ENCODE assay signal across 16 cellular contexts in the genomic region with DNA sequence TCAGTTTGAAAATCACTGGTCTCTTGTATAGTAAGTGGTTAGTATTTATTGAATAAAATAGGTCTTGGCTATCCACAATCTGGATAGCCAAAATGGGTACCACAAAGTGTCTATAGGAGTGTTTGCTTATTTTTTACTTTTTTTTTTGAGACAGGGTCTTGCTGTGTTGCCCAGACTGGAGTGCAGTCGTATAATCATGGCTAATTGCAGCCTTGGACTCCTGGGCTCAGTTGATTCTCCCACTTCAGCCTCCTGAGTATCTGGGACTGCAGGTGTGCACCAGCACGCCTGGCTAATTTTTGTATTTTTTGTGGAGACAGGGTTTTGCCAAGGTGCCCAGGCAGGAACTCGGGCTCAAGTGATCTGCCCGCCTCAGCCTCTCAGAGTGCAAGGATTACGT. TPM values are rescaled to one million over a fixed set of nuclear protein-coding genes. Genes with fewer than 3 reads are reported as not detected.
DNase-seq lines count a peak whose midpoint lies in the region; ATAC-seq, FAIRE-seq and TF ChIP-seq lines count a peak whose summit lies in the region.
"Had no signal": no experiment of that assay in that cellular context is flagged by ENCODE, and none has a peak within 500 bp of the region (broad histone marks: within the 10 kb centered on the region; RNA-seq: fewer than 3 reads in every experiment).

No MANE protein-coding gene starts in this region.

- peaks cover 88% of the 10 kb centered on the region for H3K79me2 ChIP-seq in Karpas-422 (ENCODE audit: low read length)
- H3K79me2 ChIP-seq in GM12878 (ENCODE audit: control insufficient read depth, insufficient read depth, low read length): peaks cover 88% of the 10 kb centered on the region
- H3K79me2 ChIP-seq in trophoblast cell (ENCODE audit: control insufficient read depth, insufficient read depth, low read length, poor library complexity): peaks cover 23% of the 10 kb centered on the region

- no peak overlapping the region for H2BK5ac ChIP-seq in trophoblast cell (ENCODE audit: low read depth, low read length, poor library complexity)

- no peak overlapping the region for H4K91ac ChIP-seq in trophoblast cell (ENCODE audit: low read depth, low read length)

- CTCF ChIA-PET in CD4-positive, alpha-beta T cell (lab: Charles Lee): no interaction called here
- CTCF ChIA-PET in GM12878 (lab: Yijun Ruan, JAX): interaction anchor here (1.2 kb wide), 1 partner anchor 10 kb away, joined by 3 read pairs; no protein-coding TSS in a partner anchor

- no peak overlapping the region for H2AK5ac ChIP-seq in trophoblast cell (ENCODE audit: low read length)

- no peaks in the 10 kb centered on the region for H3K27me3 ChIP-seq in CD4-positive, alpha-beta T cell (ENCODE audit: control insufficient read depth, insufficient read depth, low read length)
- H3K27me3 ChIP-seq in Karpas-422 (ENCODE audit: low read length): no peaks in the 10 kb centered on the region
- no peaks in the 10 kb centered on the region for H3K27me3 ChIP-seq in GM12878 (replicated peaks in 1 of 2; ENCODE audit: control insufficient read depth in 2 of 2, insufficient read depth in 2 of 2, low read length in 1 of 2)
- no peaks in the 10 kb centered on the region for H3K27me3 ChIP-seq in trophoblast cell (ENCODE audit: insufficient read depth, low read length)

- H4K12ac ChIP-seq in trophoblast cell (ENCODE audit: low read depth, low read length): no peak overlapping the region

- TF ChIP-seq POLR2A in GM12878 (IDR thresholded peaks at IDR 0.05; ENCODE audit: low read depth, low read length): no peak

- H3K4me1 Mint-ChIP-seq in CD4-positive, alpha-beta T cell (ENCODE audit: low read depth): peaks cover 88% of the 10 kb centered on the region

- intact Hi-C loops in CD4-positive, alpha-beta T cell (cut with DNase I, micrococcal nuclease): loop anchor here (10.0 kb wide), 5 partner anchors 47 to 1307 kb away; a partner anchor contains a TSS
- intact Hi-C loops in GM12878 (cut with micrococcal nuclease; ENCODE audit: unreplicated experiment): loop anchor here (5.0 to 10.0 kb wide), 2 partner anchors 35 to 443 kb away; no protein-coding TSS in a partner anchor

- no peaks in the 10 kb centered on the region for H3K9me2 ChIP-seq in Karpas-422 (replicated peaks; ENCODE audit: insufficient read depth, low read length)

- H3K4me2 ChIP-seq in Karpas-422 (ENCODE audit: low read depth, low read length, poor library complexity, severe bottlenecking) (no peak overlapping the region), GM12878 (ENCODE audit: control insufficient read depth, insufficient read depth) (no peak overlapping the region), trophoblast cell (ENCODE audit: low read length) (no peak overlapping the region)

- no peak for ATAC-seq in CD4-positive, alpha-beta T cell (ENCODE audit: poor library complexity)
- no peak for ATAC-seq in GM12878
- ATAC-seq in HG03520 (IDR thresholded peaks at IDR 0.05; ENCODE audit: unreplicated experiment): no peak

- H3K4me1 ChIP-seq in Karpas-422 (ENCODE audit: low read length) (peaks cover 36% of the 10 kb centered on the region), GM12878 (ENCODE audit: control insufficient read depth, insufficient read depth, low read length) (no peaks in the 10 kb centered on the region), trophoblast cell (ENCODE audit: control insufficient read depth in 1 of 2, insufficient read depth in 2 of 2, low read length in 2 of 2) (peaks cover 2 to 4% of the 10 kb centered on the region in 2 experiments)

- H3K14ac ChIP-seq in trophoblast cell (ENCODE audit: low read length): no peak overlapping the region

- H3K27me3 Mint-ChIP-seq in CD4-positive, alpha-beta T cell: no peaks in the 10 kb centered on the region
- H3K27me3 Mint-ChIP-seq: IgD-negative memory B cell had no signal

- H4K20me1 ChIP-seq in Karpas-422 (ENCODE audit: insufficient read depth, low read depth, low read length) (0 out of 2 replicates have a peak, but pooled peaks cover 14% of the 10 kb centered on the region), GM12878 (ENCODE audit: control insufficient read depth, insufficient read depth) (no peaks in the 10 kb centered on the region)

- WGBS in GM12878 (ENCODE audit: insufficient coverage, insufficient replicate concordance, low lambda C conversion rate, missing lambda C conversion rate): 89% methylated on average over 5 of the region's 5 CpGs
- no CpG with 5 or more reads among the region's 5 CpGs for WGBS in trophoblast cell (ENCODE audit: extremely low coverage, insufficient coverage, insufficient read length)

- H3K27ac ChIP-seq in CD4-positive, alpha-beta T cell (ENCODE audit: low read depth, low read length): no peak overlapping the region
- no peak overlapping the region for H3K27ac ChIP-seq in Karpas-422 (ENCODE audit: low read length)
- H3K27ac ChIP-seq in GM12878 (ENCODE audit: control insufficient read depth, insufficient read depth): no peak overlapping the region
- no peak overlapping the region for H3K27ac ChIP-seq in trophoblast cell (ENCODE audit: low read depth, low read length)
- no peak overlapping the region for H3K27ac ChIP-seq in substantia nigra (ENCODE audit: low read depth, low read length, poor library complexity, severe bottlenecking)

- no peak overlapping the region for H2BK120ac ChIP-seq in trophoblast cell (ENCODE audit: insufficient read depth, low read length, poor library complexity)

- H3K9ac ChIP-seq in Karpas-422 (ENCODE audit: low read length) (no peak overlapping the region), GM12878 (ENCODE audit: control insufficient read depth, insufficient read depth, low read length) (no peak overlapping the region), trophoblast cell (ENCODE audit: low read length) (no peak overlapping the region)

- H3K9me3 Mint-ChIP-seq in CD4-positive, alpha-beta T cell: peaks cover 6% of the 10 kb centered on the region

- no peak overlapping the region for H4K8ac ChIP-seq in trophoblast cell (ENCODE audit: low read depth, low read length)

- no TSS peak for BruUV-seq in GM12878 (replicated peaks; lab: Mats Ljungman, UMichigan)

- peaks cover 88% of the 10 kb centered on the region for H3K36me3 Mint-ChIP-seq in CD4-positive, alpha-beta T cell (ENCODE audit: low read depth)

- no peak overlapping the region for H3K27ac Mint-ChIP-seq in CD4-positive, alpha-beta T cell

- no peak overlapping the region for H2BK12ac ChIP-seq in trophoblast cell (ENCODE audit: low read length)

- SMC1A ChIA-PET in GM12878 (lab: Charles Lee; ENCODE audit: uncharacterized antibody, unreplicated experiment): no interaction called here

- in situ Hi-C loops in GM12878 (cut with MboI): no loop called here

- peaks cover 40% of the 10 kb centered on the region for H3K36me3 ChIP-seq in Karpas-422 (ENCODE audit: insufficient read depth, low read length)
- H3K36me3 ChIP-seq in GM12878 (ENCODE audit: control insufficient read depth in 2 of 2, insufficient read depth in 2 of 2, low read length in 1 of 2): peaks cover 0 to 8% of the 10 kb centered on the region in 2 experiments; a peak in 3 of 4 replicates
- H3K36me3 ChIP-seq in trophoblast cell (ENCODE audit: control insufficient read depth in 1 of 2, insufficient read depth in 2 of 2, low read length in 2 of 2): peaks cover 3% of the 10 kb centered on the region in 2 experiments

- H3K4me3 ChIP-seq in Karpas-422 (ENCODE audit: low read length) (0 out of 2 replicates have a peak overlapping the region, but pooled peaks have one; percentile 83), GM12878 (0 out of 2 replicates have a peak overlapping the region, but pooled peaks have one; percentile 14), trophoblast cell (ENCODE audit: low read depth, low read length) (no peak overlapping the region)

- RAD21 ChIA-PET in GM12878 (lab: Charles Lee; ENCODE audit: unreplicated experiment): no interaction called here

- no peak for FAIRE-seq in GM12878 (lab: Jason Lieb, UNC)
- FAIRE-seq: G401.6, GM12892 had no signal

- no peak for TF ChIP-seq EP300 in GM12878 (IDR thresholded peaks at IDR 0.05; ENCODE audit: borderline replicate concordance in 1 of 2, control insufficient read depth in 1 of 2, low read depth in 2 of 2, low read length in 2 of 2)

- H3K4ac ChIP-seq in trophoblast cell (ENCODE audit: low read depth, low read length): peak overlapping the region; percentile 95

- H3K4me3 Mint-ChIP-seq in CD4-positive, alpha-beta T cell: peak overlapping the region; percentile 99

- no peak for TF ChIP-seq CTCF in CD4-positive, alpha-beta T cell (IDR thresholded peaks at IDR 0.05)
- TF ChIP-seq CTCF in GM12878 (IDR thresholded peaks at IDR 0.05 in 2 of 3, conservative IDR thresholded peaks at IDR 0.05 in 1 of 3; ENCODE audit: control insufficient read depth in 2 of 3, extremely low read depth in 1 of 3, insufficient read depth in 1 of 3, low read depth in 3 of 3, low read length in 3 of 3): no peak

- no peak overlapping the region for H3K23ac ChIP-seq in trophoblast cell (ENCODE audit: low read length)

- DNase-seq in CD4-positive, alpha-beta T cell: no peak
- DNase-seq in Karpas-422 (no peak), GM12878 (ENCODE audit: low read depth, low spot score) (no peak), trophoblast cell (no peak), substantia nigra (lab: John Stamatoyannopoulos, UW) (no peak), HuH-7.5 (ENCODE audit: low spot score) (no peak)
- DNase-seq: Caco-2; H7; NCI-H146; NCI-H2227 treated with DMSO at 0.1 percent for 48 hours; NCI-H526 treated with DMSO at 0.1 percent for 48 hours; NK-92 treated with Interleukin-12 subunit alpha and Interleukin-12 subunit beta, amount 100 ng/mL, for 24 hours had no signal

- POLR2A ChIA-PET in CD4-positive, alpha-beta T cell (lab: Charles Lee): no interaction called here
- POLR2A ChIA-PET in GM12878 (lab: Charles Lee): interaction anchor here (0.8 kb wide), 1 partner anchor 29 kb away, joined by 3 read pairs; no protein-coding TSS in a partner anchor

- H3K79me1 ChIP-seq in trophoblast cell (ENCODE audit: low read length): peaks cover 13% of the 10 kb centered on the region

- H3K9me3 ChIP-seq in CD4-positive, alpha-beta T cell (ENCODE audit: control insufficient read depth, low read length): peaks cover 10% of the 10 kb centered on the region
- H3K9me3 ChIP-seq in Karpas-422 (ENCODE audit: low read length) (peaks cover 8% of the 10 kb centered on the region), GM12878 (replicated peaks; ENCODE audit: control insufficient read depth, insufficient read depth, low read length) (peaks cover 33% of the 10 kb centered on the region), trophoblast cell (ENCODE audit: insufficient read depth, low read depth, low read length) (no peaks in the 10 kb centered on the region)

- TF ChIP-seq RAD21 in GM12878 (IDR thresholded peaks at IDR 0.05; ENCODE audit: insufficient read depth, low read depth, low read length): no peak

- H2AFZ ChIP-seq in Karpas-422 (ENCODE audit: low read length) (no peak overlapping the region), GM12878 (ENCODE audit: control insufficient read depth, low read depth, low read length) (no peak overlapping the region), trophoblast cell (ENCODE audit: insufficient read depth, low read length, poor library complexity) (no peak overlapping the region)

- H3K18ac ChIP-seq in trophoblast cell (ENCODE audit: low read length): no peak overlapping the region

RNA-seq across cellular contexts. Expression of a gene that starts 2.8 kb away (rescaled TPM):
- 100 to 1,000 TPM; 178 to 184 TPM for total RNA-seq in CD4-positive, alpha-beta T cell
- total RNA-seq in Karpas-422 (2014; rRNA removed; shearing (Covaris generic); ENCODE audit: low replicate concordance): 33.0 and 34.4 TPM in 2 replicates
- 246 and 254 TPM in 2 replicates for total RNA-seq in GM12878 (2013; cell fraction: nucleolus; rRNA removed)
- total RNA-seq in GM12878 (2014; rRNA removed): 24.6 and 27.2 TPM in 2 replicates
- 22.2 and 23.6 TPM in 2 replicates for total RNA-seq in GM12878 (2014; rRNA removed; fragmentation: Illumina TruSeq; extraction: Trizol)
- total RNA-seq in GM12878 (2021): 62.0 and 67.2 TPM in 2 replicates
- polyA plus RNA-seq in GM12878 (2011; ENCODE audit: low read depth): 21.1 TPM
- polyA plus RNA-seq in GM12878 (2011; rRNA removed): 17.4 and 22.6 TPM in 2 replicates
- polyA plus RNA-seq in GM12878 (2011; cell fraction: cytosol; rRNA removed): 12.2 and 15.6 TPM in 2 replicates
- 85.8 and 102 TPM in 2 replicates for polyA plus RNA-seq in GM12878 (2011; cell fraction: nucleus; rRNA removed)
- polyA plus RNA-seq in GM12878 (2012): 30.2 and 32.3 TPM in 2 replicates
- polyA plus RNA-seq in GM12878 (2014; fragmentation: Illumina TruSeq; extraction: Trizol): 21.9 and 26.1 TPM in 2 replicates
- 1 to 10 TPM; 4.7 to 5.6 TPM for polyA plus RNA-seq in GM12878 (2014; fragmentation: Nextera tagmentation; extraction: Ambion mirVana)
- 25.1 and 32.9 TPM in 2 replicates for polyA plus RNA-seq in GM12878 (2014; rRNA removed)
- 10 to 100 TPM; 55.5 to 60.3 TPM for polyA plus RNA-seq in GM12878 (2016; fragmentation: Nextera tagmentation; extraction: Ambion mirVana)
- 22.2 and 30.2 TPM in 2 replicates for polyA minus RNA-seq in GM12878 (2011; rRNA and poly(A)+ RNA removed)
- polyA minus RNA-seq in GM12878 (2011; cell fraction: cytosol; rRNA and poly(A)+ RNA removed): 16.7 and 18.6 TPM in 2 replicates
- 45.2 and 78.7 TPM in 2 replicates for polyA minus RNA-seq in GM12878 (2011; cell fraction: nucleus; rRNA and poly(A)+ RNA removed)
- polyA plus RNA-seq in trophoblast cell (2013): 28.0 and 29.0 TPM in 2 replicates
